ENCODE assay signal across 7 cellular contexts in genomic region chr1:243105652-243106332, GRCh38.
DNase-seq lines count a peak whose midpoint lies in the region; ATAC-seq lines count a peak whose summit lies in the region.
"Not testable (repeated sequence)": the region's sequence is repeated elsewhere in the genome, so short reads cannot be mapped to it uniquely, and the experiment has no call there.

No MANE protein-coding gene starts in this region.

- not testable (repeated sequence) for H3K27me3 Mint-ChIP-seq in stimulated activated memory B cell treated with anti-CD40 and anti-IgM and Interleukin-4, amounts not matched to agents 10 μg/mL and 1 μg/mL and 100 μg/mL, for 72 hours

- peak overlapping the region; percentile 16 for H3K27ac Mint-ChIP-seq in stimulated activated memory B cell treated with anti-CD40 and anti-IgM and Interleukin-4, amounts not matched to agents 10 μg/mL and 1 μg/mL and 100 μg/mL, for 72 hours

- ATAC-seq in GM18502 (IDR thresholded peaks at IDR 0.05; ENCODE audit: poor library complexity, unreplicated experiment) (peak; percentile 55), GM21360 (IDR thresholded peaks at IDR 0.05; ENCODE audit: unreplicated experiment) (peak; percentile 39), HG02885 (IDR thresholded peaks at IDR 0.05; ENCODE audit: poor library complexity, unreplicated experiment) (peak; percentile 49)
- ATAC-seq in stimulated activated memory B cell treated with anti-CD40 and anti-IgM and Interleukin-4, amounts not matched to agents 10 μg/mL and 1 μg/mL and 100 μg/mL, for 72 hours, result not testable (repeated sequence)

- not testable (repeated sequence) for H3K9me3 Mint-ChIP-seq in stimulated activated memory B cell treated with anti-CD40 and anti-IgM and Interleukin-4, amounts not matched to agents 10 μg/mL and 1 μg/mL and 100 μg/mL, for 72 hours

- DNase-seq in OCI-M1 (lab: John Stamatoyannopoulos, UW) (peak; percentile 79), amniotic epithelial cell (ENCODE audit: low read depth) (peak; percentile 0)
- DNase-seq in epithelial cell of prostate (ENCODE audit: low read depth, low spot score), result not testable (repeated sequence)

- not testable (repeated sequence) for H3K36me3 Mint-ChIP-seq in stimulated activated memory B cell treated with anti-CD40 and anti-IgM and Interleukin-4, amounts not matched to agents 10 μg/mL and 1 μg/mL and 100 μg/mL, for 72 hours

- peak overlapping the region; percentile 64 for H3K27ac ChIP-seq in epithelial cell of prostate

- peaks cover 18% of the 10 kb centered on the region for H3K4me1 Mint-ChIP-seq in stimulated activated memory B cell treated with anti-CD40 and anti-IgM and Interleukin-4, amounts not matched to agents 10 μg/mL and 1 μg/mL and 100 μg/mL, for 72 hours

- not testable (repeated sequence) for H3K4me3 Mint-ChIP-seq in stimulated activated memory B cell treated with anti-CD40 and anti-IgM and Interleukin-4, amounts not matched to agents 10 μg/mL and 1 μg/mL and 100 μg/mL, for 72 hours
